In the genomic region with DNA sequence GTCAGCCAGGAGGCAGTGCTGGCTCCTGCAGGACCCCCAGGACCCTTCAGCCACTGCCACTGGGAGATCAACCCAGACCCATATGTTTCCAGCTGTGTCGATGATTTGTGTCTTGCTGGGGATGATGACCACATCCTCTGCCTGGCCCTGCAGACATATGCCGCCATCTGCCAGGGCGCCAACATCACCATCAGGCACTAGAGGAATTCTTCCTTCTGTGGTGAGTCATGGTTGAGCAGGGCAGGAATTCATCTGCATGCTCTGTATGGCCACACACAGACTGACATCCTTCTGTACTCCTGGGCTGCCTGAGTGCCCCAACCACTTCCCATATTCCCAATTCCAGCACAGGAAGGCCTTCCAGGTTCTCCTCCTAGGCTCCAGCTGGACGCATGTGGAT, we compare ENCODE assay signal across 11 cellular contexts. TPM values are rescaled to one million over a fixed set of nuclear protein-coding genes. Genes with fewer than 3 reads are reported as not detected.
A peak's percentile ranks its signal among the peaks of the same experiment; 100 is the strongest.
DNase-seq lines count a peak whose midpoint lies in the region; ATAC-seq and TF ChIP-seq lines count a peak whose summit lies in the region.
"Had no signal": no experiment of that assay in that cellular context is flagged by ENCODE, and none has a peak within 500 bp of the region (broad histone marks: within the 10 kb centered on the region; RNA-seq: fewer than 3 reads in every experiment).

No MANE protein-coding gene starts in this region.

- no peaks in the 10 kb centered on the region for H3K27me3 ChIP-seq in RWPE2 (ENCODE audit: insufficient read depth, poor library complexity, severe bottlenecking)
- no peaks in the 10 kb centered on the region for H3K27me3 ChIP-seq in fibroblast of lung (ENCODE audit: control insufficient read depth, insufficient read depth, low read length)
- H3K27me3 ChIP-seq in esophagus squamous epithelium, result peaks cover 0 to 33% (median 0%) of the 10 kb centered on the region in 4 donors
- H3K27me3 ChIP-seq: ovary, Peyer's patch had no signal

- peak; percentile 89 for ATAC-seq in RWPE2 (ENCODE audit: low read depth)

- H3K4me1 ChIP-seq in RWPE2 (ENCODE audit: insufficient read depth, poor library complexity, severe bottlenecking) (no peaks in the 10 kb centered on the region), fibroblast of lung (ENCODE audit: control insufficient read depth, extremely low read depth, insufficient read depth, low read length) (peaks cover 3% of the 10 kb centered on the region), esophagus squamous epithelium (peaks cover 9 to 36% (median 20%) of the 10 kb centered on the region in 3 donors)

- H3K4me3 ChIP-seq in RWPE2 (ENCODE audit: severe bottlenecking) (no peak overlapping the region), fibroblast of lung (replicated peaks in 1 of 4; ENCODE audit: control extremely low read depth in 1 of 4, insufficient read depth in 1 of 4, low read depth in 3 of 4, low read length in 4 of 4) (no peak overlapping the region), esophagus squamous epithelium (no peak overlapping the region)
- H3K4me3 ChIP-seq: ovary, Peyer's patch had no signal

- DNase-seq in GM04503 (ENCODE audit: low read depth), result peak; percentile 72
- no peak for DNase-seq in RWPE2 (ENCODE audit: low spot score)
- DNase-seq in fibroblast of lung (ENCODE audit: low read depth in 2 of 2), result peak; percentile 77 to 88
- DNase-seq in renal cortical epithelial cell (ENCODE audit: low read depth), result peak; percentile 72
- DNase-seq in esophagus squamous epithelium (lab: John Stamatoyannopoulos, UW), result no peak
- DNase-seq in midbrain (lab: John Stamatoyannopoulos, UW), result no peak
- no peak for DNase-seq in NCI-H1105 (lab: John Stamatoyannopoulos, UW)
- DNase-seq in NCI-H2029 treated with DMSO at 0.1 percent for 48 hours (lab: John Stamatoyannopoulos, UW), result no peak
- DNase-seq: ovary, Peyer's patch had no signal

- no peak overlapping the region for H3K4me2 ChIP-seq in fibroblast of lung (ENCODE audit: extremely low read depth, insufficient read depth, low read length)

- WGBS in esophagus squamous epithelium, 2 donors, result 31 to 56% methylated on average over 2 to 3 of the region's 4 CpGs

- intact Hi-C loops in esophagus squamous epithelium (cut with DNase I), result no loop called here

- no peak for TF ChIP-seq POLR2A in esophagus squamous epithelium (IDR thresholded peaks at IDR 0.05)

- H3K36me3 ChIP-seq in RWPE2 (ENCODE audit: low read depth) (no peaks in the 10 kb centered on the region), fibroblast of lung (ENCODE audit: control insufficient read depth, insufficient read depth, low read length) (no peaks in the 10 kb centered on the region), esophagus squamous epithelium (no peaks in the 10 kb centered on the region)
- H3K36me3 ChIP-seq: ovary, Peyer's patch had no signal

- H3K79me2 ChIP-seq in fibroblast of lung (ENCODE audit: control insufficient read depth, insufficient read depth, low read length), result no peaks in the 10 kb centered on the region

- no peak overlapping the region for H3K27ac ChIP-seq in RWPE2 (ENCODE audit: poor library complexity, severe bottlenecking)
- H3K27ac ChIP-seq in fibroblast of lung (ENCODE audit: insufficient read depth, low read length), result no peak overlapping the region
- no peak overlapping the region for H3K27ac ChIP-seq in esophagus squamous epithelium
- H3K27ac ChIP-seq: ovary had no signal

- TF ChIP-seq CTCF in RWPE2 (IDR thresholded peaks at IDR 0.05; ENCODE audit: poor library complexity, severe bottlenecking) (no peak), fibroblast of lung (conservative IDR thresholded peaks at IDR 0.05 in 1 of 2, IDR thresholded peaks at IDR 0.05 in 1 of 2; ENCODE audit: low read depth in 1 of 2, low read length in 2 of 2) (no peak), esophagus squamous epithelium (IDR thresholded peaks at IDR 0.05) (no peak)

- H3K9me3 ChIP-seq in RWPE2 (ENCODE audit: severe bottlenecking), result no peaks in the 10 kb centered on the region
- H3K9me3 ChIP-seq in fibroblast of lung (ENCODE audit: control insufficient read depth, insufficient read depth, low read depth, low read length), result no peaks in the 10 kb centered on the region
- no peaks in the 10 kb centered on the region for H3K9me3 ChIP-seq in esophagus squamous epithelium
- H3K9me3 ChIP-seq: ovary, Peyer's patch had no signal

- H3K9ac ChIP-seq in fibroblast of lung (ENCODE audit: insufficient read depth, low read length), result no peak overlapping the region

- no peaks in the 10 kb centered on the region for H4K20me1 ChIP-seq in fibroblast of lung (ENCODE audit: control insufficient read depth, extremely low read depth, insufficient read depth, low read length)

- H2AFZ ChIP-seq in fibroblast of lung (ENCODE audit: low read length), result no peak overlapping the region

RNA-seq across cellular contexts. Expression of gene FXYD3, which starts 27.1 kb away (rescaled TPM):
- total RNA-seq in fibroblast of lung (not detected in 2 replicates), renal cortical epithelial cell (not detected in 2 replicates), esophagus squamous epithelium (100 to 1,000 TPM; 282 to 837 (median 489) TPM)
- polyA plus RNA-seq in fibroblast of lung, result 0.06 TPM in 1 of 2 replicates, not detected in the other
- polyA plus RNA-seq in fibroblast of lung (2012), result not detected in 2 replicates
- not detected in 2 replicates for polyA minus RNA-seq in fibroblast of lung (ENCODE audit: low replicate concordance)
- total RNA-seq: activated CD8-positive, alpha-beta memory T cell treated with anti-CD3 and anti-CD28 coated beads for 36 hours had no signal

RNA-seq across cellular contexts. Expression of gene LGI4, which starts 46.3 kb away (rescaled TPM):
- total RNA-seq in fibroblast of lung (0.17 and 0.26 TPM in 2 replicates), renal cortical epithelial cell (not detected in 2 replicates), esophagus squamous epithelium (1 to 10 TPM; 1.3 to 8.2 (median 1.6) TPM)
- polyA plus RNA-seq in fibroblast of lung, result 0.02 and 0.19 TPM in 2 replicates
- 0.07 and 0.57 TPM in 2 replicates for polyA plus RNA-seq in fibroblast of lung (2012)
- 1.5 and 2.3 TPM in 2 replicates for polyA minus RNA-seq in fibroblast of lung (ENCODE audit: low replicate concordance)
- total RNA-seq: activated CD8-positive, alpha-beta memory T cell treated with anti-CD3 and anti-CD28 coated beads for 36 hours had no signal

RNA-seq across cellular contexts. Expression of gene HPN, which starts 47.0 kb away (rescaled TPM):
- total RNA-seq in fibroblast of lung, result 0.33 and 0.51 TPM in 2 replicates
- not detected in 2 replicates for polyA plus RNA-seq in fibroblast of lung
- polyA plus RNA-seq in fibroblast of lung (2012), result 0.14 TPM in 1 of 2 replicates, not detected in the other
- 0.67 TPM in 1 of 2 replicates, not detected in the other for polyA minus RNA-seq in fibroblast of lung (ENCODE audit: low replicate concordance)
- total RNA-seq in renal cortical epithelial cell, result 1.2 and 4.2 TPM in 2 replicates
- under 1 TPM in 2 of 4 donors, not detected in 2; 0.19 to 0.47 TPM for total RNA-seq in esophagus squamous epithelium
- total RNA-seq: activated CD8-positive, alpha-beta memory T cell treated with anti-CD3 and anti-CD28 coated beads for 36 hours had no signal

RNA-seq across cellular contexts. Expression of gene FXYD1, which starts 50.1 kb away (rescaled TPM):
- total RNA-seq in fibroblast of lung, result 4.5 and 11.3 TPM in 2 replicates
- polyA plus RNA-seq in fibroblast of lung, result 3.6 and 7.5 TPM in 2 replicates
- polyA plus RNA-seq in fibroblast of lung (2012), result 7.7 and 12.9 TPM in 2 replicates
- 2.1 and 26.2 TPM in 2 replicates for polyA minus RNA-seq in fibroblast of lung (ENCODE audit: low replicate concordance)
- not detected in 2 replicates for total RNA-seq in renal cortical epithelial cell
- total RNA-seq in esophagus squamous epithelium, result 10 to 100 TPM in 2 of 4 donors, 1 to 10 TPM in 1, not detected in 1; 3.9 to 29.9 (median 10.1) TPM
- total RNA-seq: activated CD8-positive, alpha-beta memory T cell treated with anti-CD3 and anti-CD28 coated beads for 36 hours had no signal

RNA-seq across cellular contexts. Expression of gene FXYD7, which starts 54.5 kb away (rescaled TPM):
- total RNA-seq in fibroblast of lung (not detected in 2 replicates), renal cortical epithelial cell (not detected in 2 replicates), esophagus squamous epithelium (not detected)
- polyA plus RNA-seq in fibroblast of lung, result not detected in 2 replicates
- polyA plus RNA-seq in fibroblast of lung (2012), result 0.31 TPM in 1 of 2 replicates, not detected in the other
- not detected in 2 replicates for polyA minus RNA-seq in fibroblast of lung (ENCODE audit: low replicate concordance)
- total RNA-seq: activated CD8-positive, alpha-beta memory T cell treated with anti-CD3 and anti-CD28 coated beads for 36 hours; Peyer's patch had no signal

Comparison
In these comparisons a context has a peak if more than half of its experiments do, and no peak if none do; other contexts are left out.
1. DNase-seq: peak in GM04503 (single experiment), fibroblast of lung (2 of 2) and renal cortical epithelial cell (single experiment); none in RWPE2 (single experiment), esophagus squamous epithelium (single experiment), midbrain (single experiment), NCI-H1105 (single experiment) and NCI-H2029 treated with DMSO at 0.1 percent for 48 hours (single experiment).
2. RNA of gene FXYD3, which starts 27.1 kb away (total RNA-seq): 282 to 837 TPM in esophagus squamous epithelium; not detected in fibroblast of lung and not detected in renal cortical epithelial cell; every median in the first group is over 100 times any median in the second.